In genomic region chr6:138569970-138570715, GRCh38 we compare ENCODE assay signal across 17 cellular contexts.
DNase-seq lines count a peak whose midpoint lies in the region; FAIRE-seq and TF ChIP-seq lines count a peak whose summit lies in the region.
"Had no signal": no experiment of that assay in that cellular context is flagged by ENCODE, and none has a peak within 500 bp of the region (broad histone marks: within the 10 kb centered on the region; RNA-seq: fewer than 3 reads in every experiment).

No MANE protein-coding gene starts in this region.

- no peak overlapping the region for H2BK20ac ChIP-seq in H9 (ENCODE audit: low read depth, low read length, poor library complexity, severe bottlenecking)

- peaks cover 3% of the 10 kb centered on the region; the same call in 1 of the 2 replicates for H3K79me2 ChIP-seq in H9 (ENCODE audit: insufficient read depth, low read length)
- H3K79me2 ChIP-seq in hepatocyte = peaks cover 59% of the 10 kb centered on the region
- H3K79me2 ChIP-seq in smooth muscle cell (ENCODE audit: low read depth) = peaks cover 36% of the 10 kb centered on the region

- H3K27me3 ChIP-seq in H9 (ENCODE audit: insufficient read depth, low read length) (no peaks in the 10 kb centered on the region), hepatocyte (no peaks in the 10 kb centered on the region), smooth muscle cell (ENCODE audit: low read depth) (no peaks in the 10 kb centered on the region)
- H3K27me3 ChIP-seq: testis had no signal

- no peak overlapping the region for H2AFZ ChIP-seq in H9 (ENCODE audit: low read length)
- peak overlapping the region; percentile 21 for H2AFZ ChIP-seq in hepatocyte
- no peak overlapping the region for H2AFZ ChIP-seq in smooth muscle cell (ENCODE audit: low read depth)

- peaks cover 7 to 13% of the 10 kb centered on the region in 2 experiments for H3K4me1 Mint-ChIP-seq in H9
- H3K4me1 Mint-ChIP-seq: immature natural killer cell had no signal

- intact Hi-C loops in kidney (cut with DNase I) = no loop called here

- H3K36me3 Mint-ChIP-seq in H9 (ENCODE audit: insufficient read depth in 1 of 3, low read depth in 3 of 3) = no peaks in the 10 kb centered on the region
- H3K36me3 Mint-ChIP-seq: CD14-positive monocyte, immature natural killer cell had no signal

- H3K36me3 ChIP-seq in hepatocyte (replicated peaks; ENCODE audit: insufficient read depth, low read depth) (no peaks in the 10 kb centered on the region), smooth muscle cell (ENCODE audit: low read depth) (no peaks in the 10 kb centered on the region), kidney (ENCODE audit: control insufficient read depth in 1 of 2, insufficient read depth in 2 of 2, low read length in 2 of 2) (no peaks in the 10 kb centered on the region)
- H3K36me3 ChIP-seq: prostate gland had no signal

- H3K4me3 ChIP-seq in hepatocyte (peak overlapping the region; percentile 39), smooth muscle cell (peak overlapping the region; percentile 50), kidney (ENCODE audit: low read length in 2 of 2) (no peak overlapping the region)
- H3K4me3 ChIP-seq: prostate gland, testis had no signal

- TF ChIP-seq CTCF in H9 (conservative IDR thresholded peaks at IDR 0.05) (no peak), hepatocyte (IDR thresholded peaks at IDR 0.05; ENCODE audit: poor library complexity) (no peak), smooth muscle cell (IDR thresholded peaks at IDR 0.05; ENCODE audit: borderline replicate concordance, insufficient read depth, poor library complexity, severe bottlenecking) (no peak), kidney (IDR thresholded peaks at IDR 0.05; ENCODE audit: borderline replicate concordance, extremely low read depth, insufficient read depth) (no peak)

- H3K27ac ChIP-seq in H9 (ENCODE audit: insufficient read length, low read depth, low read length) = no peak overlapping the region
- peak overlapping the region; percentile 71 for H3K27ac ChIP-seq in hepatocyte
- peak overlapping the region; percentile 3 for H3K27ac ChIP-seq in smooth muscle cell (ENCODE audit: low read depth)
- no peak overlapping the region for H3K27ac ChIP-seq in kidney (ENCODE audit: low read depth in 2 of 2, low read length in 2 of 2)
- H3K27ac ChIP-seq: prostate gland, testis had no signal

- H3K27me3 Mint-ChIP-seq in H9 (ENCODE audit: low read depth) = no peaks in the 10 kb centered on the region
- H3K27me3 Mint-ChIP-seq: activated CD8-positive, alpha-beta T cell treated with anti-CD3 and anti-CD28 coated beads for 36 hours had no signal

- H4K91ac ChIP-seq in H9 (ENCODE audit: insufficient read length, low read depth, low read length) = no peak overlapping the region

- H3K23ac ChIP-seq in H9 (ENCODE audit: insufficient read length, low read depth, low read length) = no peak overlapping the region

- H3K9ac ChIP-seq in H9 (ENCODE audit: extremely low read depth, insufficient read length, low read length) = no peak overlapping the region
- H3K9ac ChIP-seq in smooth muscle cell (ENCODE audit: low read depth) = peak overlapping the region; percentile 2
- H3K9ac ChIP-seq in kidney (ENCODE audit: low read length in 2 of 2) = no peak overlapping the region

- no peak overlapping the region for H4K8ac ChIP-seq in H9 (replicated peaks; ENCODE audit: insufficient read length, low read depth, low read length)

- no peak for FAIRE-seq in kidney (lab: Jason Lieb, UNC)

- H3F3A ChIP-seq in smooth muscle cell (ENCODE audit: low read depth) = no peaks in the 10 kb centered on the region

- DNase-seq in H9 (no peak), SK-MEL-5 (ENCODE audit: low read depth, low spot score) (peak; percentile 94), hepatocyte (ENCODE audit: low spot score) (no peak), smooth muscle cell (lab: John Stamatoyannopoulos, UW; ENCODE audit: unreplicated experiment) (no peak), kidney (no peak), globus pallidus (ENCODE audit: low spot score) (no peak)
- no peak for DNase-seq in NK-92 treated with Interleukin-12 subunit alpha and Interleukin-12 subunit beta, amount 100 ng/mL, for 24 hours (lab: John Stamatoyannopoulos, UW)
- DNase-seq: activated CD8-positive, alpha-beta T cell treated with anti-CD3 and anti-CD28 coated beads for 36 hours; effector memory CD4-positive, alpha-beta T cell; EL; foreskin fibroblast; immature natural killer cell; midbrain; NCI-H2171; testis had no signal

- H3K9me2 ChIP-seq in hepatocyte (replicated peaks; ENCODE audit: insufficient read depth) = no peaks in the 10 kb centered on the region

- WGBS in H9 (ENCODE audit: extremely low coverage, insufficient read length, low lambda C conversion rate) = no CpG with 5 or more reads among the region's 6 CpGs
- 59% methylated on average over 6 of the region's 6 CpGs for WGBS in hepatocyte (ENCODE audit: low lambda C conversion rate, missing lambda C conversion rate)
- WGBS in smooth muscle cell (ENCODE audit: low lambda C conversion rate) = 63% methylated on average over 6 of the region's 6 CpGs

- H3K79me1 ChIP-seq in H9 (ENCODE audit: insufficient read depth, low read depth, low read length, poor library complexity, severe bottlenecking) = no peaks in the 10 kb centered on the region

- H3K18ac ChIP-seq in H9 (ENCODE audit: insufficient read length, low read depth, low read length) = no peak overlapping the region

- peaks cover 9% of the 10 kb centered on the region for H3K23me2 ChIP-seq in H9 (ENCODE audit: insufficient read length, low read depth, low read length, poor library complexity, severe bottlenecking)

- H3K4ac ChIP-seq in H9 (ENCODE audit: low read depth, low read length) = no peak overlapping the region

- no peaks in the 10 kb centered on the region for H4K20me1 ChIP-seq in H9 (ENCODE audit: control insufficient read depth, insufficient read depth, insufficient read length)
- no peaks in the 10 kb centered on the region for H4K20me1 ChIP-seq in hepatocyte (ENCODE audit: insufficient read depth, poor library complexity, severe bottlenecking)
- peaks cover 60% of the 10 kb centered on the region for H4K20me1 ChIP-seq in smooth muscle cell (ENCODE audit: low read depth)

- peak overlapping the region; percentile 99 for H3K4me2 ChIP-seq in H9 (ENCODE audit: insufficient read depth, insufficient read length, low read length)
- peak overlapping the region; percentile 84 for H3K4me2 ChIP-seq in hepatocyte
- peak overlapping the region; percentile 83 for H3K4me2 ChIP-seq in smooth muscle cell

- no peak overlapping the region for H2BK120ac ChIP-seq in H9 (ENCODE audit: low read depth, low read length, poor library complexity, severe bottlenecking)

- H3K14ac ChIP-seq in H9 (ENCODE audit: insufficient read depth, low read length) = no peak overlapping the region

- H2BK15ac ChIP-seq in H9 (ENCODE audit: low read depth, low read length) = no peak overlapping the region

- no peak overlapping the region for H2BK12ac ChIP-seq in H9 (ENCODE audit: insufficient read length, low read depth, low read length)

- no peak overlapping the region for H4K5ac ChIP-seq in H9 (ENCODE audit: insufficient read length, low read depth, low read length)

- in situ Hi-C loops in SK-MEL-5 (cut with HindIII; ENCODE audit: low pct_unique_long_range_greater_than_20kb, low sequenced_read_pairs) = no loop called here

- no peak overlapping the region for H2AK5ac ChIP-seq in H9 (ENCODE audit: insufficient read length, low read length)

- no peak overlapping the region for H3K4me3 Mint-ChIP-seq in H9
- H3K4me3 Mint-ChIP-seq: activated CD8-positive, alpha-beta T cell treated with anti-CD3 and anti-CD28 coated beads for 36 hours; CD14-positive monocyte; immature natural killer cell had no signal

- H3K9me3 ChIP-seq in H9 (ENCODE audit: control insufficient read depth, low read depth, low read length) (no peaks in the 10 kb centered on the region), hepatocyte (ENCODE audit: low read depth) (no peaks in the 10 kb centered on the region), smooth muscle cell (replicated peaks; ENCODE audit: low read depth) (no peaks in the 10 kb centered on the region), kidney (ENCODE audit: control insufficient read depth in 1 of 2, low read length in 2 of 2) (no peaks in the 10 kb centered on the region)
- H3K9me3 ChIP-seq: prostate gland, testis had no signal

- no peak overlapping the region for H2BK5ac ChIP-seq in H9 (ENCODE audit: insufficient read length, low read length)

- no peak overlapping the region for H3T11ph ChIP-seq in H9 (ENCODE audit: low read length)

- no peaks in the 10 kb centered on the region for H3K9me3 Mint-ChIP-seq in H9
- H3K9me3 Mint-ChIP-seq: activated CD8-positive, alpha-beta T cell treated with anti-CD3 and anti-CD28 coated beads for 36 hours; CD14-positive monocyte; immature natural killer cell had no signal

- no peak overlapping the region for H3K56ac ChIP-seq in H9 (ENCODE audit: insufficient read length, low read depth, low read length)

- no peak overlapping the region for H3K27ac Mint-ChIP-seq in H9
- H3K27ac Mint-ChIP-seq: activated CD8-positive, alpha-beta T cell treated with anti-CD3 and anti-CD28 coated beads for 36 hours; CD14-positive monocyte; immature natural killer cell had no signal

- H3K4me1 ChIP-seq in H9 (ENCODE audit: insufficient read depth, low read length) = peaks cover 12% of the 10 kb centered on the region; the same call in 1 of the 2 replicates
- H3K4me1 ChIP-seq in hepatocyte (ENCODE audit: insufficient read depth) = peaks cover 8% of the 10 kb centered on the region
- H3K4me1 ChIP-seq in smooth muscle cell (ENCODE audit: low read depth) = peaks cover 30% of the 10 kb centered on the region
- peaks cover 0 to 7% of the 10 kb centered on the region in 2 donors for H3K4me1 ChIP-seq in kidney (ENCODE audit: control insufficient read depth in 1 of 2, insufficient read depth in 1 of 2, low read depth in 1 of 2, low read length in 2 of 2)
- H3K4me1 ChIP-seq: prostate gland, testis had no signal

Comparison
In these comparisons a context has a peak if more than half of its experiments do, and no peak if none do; other contexts are left out.
1. H3K27ac ChIP-seq: peak in hepatocyte (single experiment) and smooth muscle cell (single experiment); none in H9 (single experiment) and kidney (0 of 2).
2. H3K4me3 ChIP-seq: peak in hepatocyte (single experiment) and smooth muscle cell (single experiment); none in kidney (0 of 2).
3. Peak in every context shown above with its lines, with median percentiles within 50 percentile points of each other: H3K4me2 ChIP-seq.